Comparison of ENCODE assay signal across 24 cellular contexts in the genomic region with DNA sequence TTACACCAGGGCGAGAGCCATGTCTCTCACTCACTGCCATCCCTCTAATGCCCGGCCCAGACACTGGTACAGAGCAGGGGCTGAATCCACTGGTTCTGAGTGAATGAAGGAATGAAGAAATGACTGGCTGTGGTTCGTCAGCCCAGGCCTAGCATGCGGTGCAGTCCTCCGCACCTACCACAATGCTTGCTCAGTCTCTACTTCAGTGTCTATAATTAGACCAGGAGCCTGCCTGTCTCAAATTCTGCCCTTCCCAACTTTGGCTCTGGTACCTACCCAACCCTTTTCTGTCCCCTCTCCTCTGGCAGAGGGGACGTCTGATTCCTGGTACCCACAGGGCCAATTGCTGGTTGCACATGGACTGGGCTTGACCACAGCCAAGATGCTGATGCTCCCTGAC.
"Had no signal": no experiment of that assay in that cellular context is flagged by ENCODE, and none has a peak within 500 bp of the region (broad histone marks: within the 10 kb centered on the region; RNA-seq: fewer than 3 reads in every experiment).

No MANE protein-coding gene starts in this region.

- ATAC-seq: activated CD4-positive, alpha-beta T cell treated with anti-CD3 and anti-CD28 coated beads for 36 hours; activated CD8-positive, alpha-beta T cell treated with anti-CD3 and anti-CD28 coated beads, Interleukin-2, amount 10 ng/mL, durations not matched to agents 7 days and 5 days; activated T-cell treated with anti-CD3 and anti-CD28 coated beads, Interleukin-2, amount 50 U/mL, for 72 hours; K562; T-cell had no signal

- H3K36me3 Mint-ChIP-seq: activated naive CD4-positive, alpha-beta T cell treated with anti-CD3 and anti-CD28 coated beads, Interleukin-2, amount 10 ng/mL, durations not matched to agents 7 days and 5 days; T-cell had no signal

- H3K4me3 ChIP-seq: cardiac muscle cell, K562, PC-9, SK-N-MC had no signal

- H3K4me3 Mint-ChIP-seq: activated CD4-positive, alpha-beta T cell treated with anti-CD3 and anti-CD28 coated beads for 36 hours; activated CD8-positive, alpha-beta T cell treated with anti-CD3 and anti-CD28 coated beads, Interleukin-2, amount 10 ng/mL, durations not matched to agents 7 days and 5 days; activated naive CD4-positive, alpha-beta T cell treated with anti-CD3 and anti-CD28 coated beads, Interleukin-2, amount 10 ng/mL, durations not matched to agents 7 days and 5 days; activated naive CD8-positive, alpha-beta T cell treated with anti-CD3 and anti-CD28 coated beads for 36 hours; activated T-cell treated with anti-CD3 and anti-CD28 coated beads, Interleukin-2, amount 50 U/mL, for 72 hours; T-cell had no signal

- H3K4me1 Mint-ChIP-seq: activated CD4-positive, alpha-beta T cell treated with anti-CD3 and anti-CD28 coated beads for 36 hours; activated naive CD4-positive, alpha-beta T cell treated with anti-CD3 and anti-CD28 coated beads, Interleukin-2, amount 10 ng/mL, durations not matched to agents 7 days and 5 days; activated naive CD8-positive, alpha-beta T cell treated with anti-CD3 and anti-CD28 coated beads for 36 hours; T-cell had no signal

- H3K27me3 ChIP-seq: brain microvascular endothelial cell, cardiac muscle cell had no signal

- H3K27me3 Mint-ChIP-seq: activated naive CD4-positive, alpha-beta T cell treated with anti-CD3 and anti-CD28 coated beads, Interleukin-2, amount 10 ng/mL, durations not matched to agents 7 days and 5 days had no signal

- H3K27ac Mint-ChIP-seq: activated CD4-positive, alpha-beta T cell treated with anti-CD3 and anti-CD28 coated beads for 36 hours; activated CD8-positive, alpha-beta T cell treated with anti-CD3 and anti-CD28 coated beads, Interleukin-2, amount 10 ng/mL, durations not matched to agents 7 days and 5 days; activated naive CD4-positive, alpha-beta T cell treated with anti-CD3 and anti-CD28 coated beads, Interleukin-2, amount 10 ng/mL, durations not matched to agents 7 days and 5 days; activated naive CD8-positive, alpha-beta T cell treated with anti-CD3 and anti-CD28 coated beads for 36 hours; activated T-cell treated with anti-CD3 and anti-CD28 coated beads, Interleukin-2, amount 50 U/mL, for 72 hours; activated T-helper 2 cell treated with anti-CD3 and anti-CD28 coated beads, Interferon-gamma antibody, Interleukin-2, Interleukin-4, amounts not matched to agents 10 μg/mL and 5 μg/mL and 100 μg/mL, durations not matched to agents 14 hours and 24 hours and 36 hours; T-cell had no signal

- H3K9me3 Mint-ChIP-seq: activated naive CD4-positive, alpha-beta T cell treated with anti-CD3 and anti-CD28 coated beads, Interleukin-2, amount 10 ng/mL, durations not matched to agents 7 days and 5 days; activated naive CD8-positive, alpha-beta T cell treated with anti-CD3 and anti-CD28 coated beads for 36 hours; activated T-helper 2 cell treated with anti-CD3 and anti-CD28 coated beads, Interferon-gamma antibody, Interleukin-2, Interleukin-4, amounts not matched to agents 10 μg/mL and 5 μg/mL and 100 μg/mL, durations not matched to agents 14 hours and 24 hours and 36 hours had no signal

- H3K36me3 ChIP-seq: brain microvascular endothelial cell, cardiac muscle cell had no signal

- H3K27ac ChIP-seq: brain microvascular endothelial cell, cardiac muscle cell, PC-9, SK-N-MC, VCaP had no signal

- DNase-seq: activated CD4-positive, alpha-beta T cell treated with anti-CD3 and anti-CD28 coated beads for 36 hours; activated CD4-positive, alpha-beta T cell treated with anti-CD3 and anti-CD28 coated beads, Interleukin-2, amount 50 U/mL, for 1 hour; activated CD4-positive, CD25-positive, alpha-beta regulatory T cell; activated CD8-positive, alpha-beta T cell treated with anti-CD3 and anti-CD28 coated beads, Interleukin-2, amount 10 ng/mL, durations not matched to agents 7 days and 5 days; activated gamma-delta T cell treated with Interleukin-2 at 50 U/mL for 16 hours; activated naive CD4-positive, alpha-beta T cell treated with anti-CD3 and anti-CD28 coated beads, Interleukin-2, amount 10 ng/mL, durations not matched to agents 7 days and 5 days; activated naive CD8-positive, alpha-beta T cell treated with anti-CD3 and anti-CD28 coated beads for 36 hours; activated T-cell treated with anti-CD3 and anti-CD28 coated beads, Interleukin-2, amount 50 U/mL, for 72 hours; brain microvascular endothelial cell; Karpas-422; MM.1S; NCI-H1105 treated with DMSO at 0.1 percent for 48 hours; NCI-H1436 treated with DMSO at 0.1 percent for 48 hours; NCI-H187; NCI-H2081; NCI-H510A treated with DMSO at 0.1 percent for 48 hours; NCI-H69; PC-9; T-cell had no signal
